8 cellular contexts compared by ENCODE assay signal in the genomic region with DNA sequence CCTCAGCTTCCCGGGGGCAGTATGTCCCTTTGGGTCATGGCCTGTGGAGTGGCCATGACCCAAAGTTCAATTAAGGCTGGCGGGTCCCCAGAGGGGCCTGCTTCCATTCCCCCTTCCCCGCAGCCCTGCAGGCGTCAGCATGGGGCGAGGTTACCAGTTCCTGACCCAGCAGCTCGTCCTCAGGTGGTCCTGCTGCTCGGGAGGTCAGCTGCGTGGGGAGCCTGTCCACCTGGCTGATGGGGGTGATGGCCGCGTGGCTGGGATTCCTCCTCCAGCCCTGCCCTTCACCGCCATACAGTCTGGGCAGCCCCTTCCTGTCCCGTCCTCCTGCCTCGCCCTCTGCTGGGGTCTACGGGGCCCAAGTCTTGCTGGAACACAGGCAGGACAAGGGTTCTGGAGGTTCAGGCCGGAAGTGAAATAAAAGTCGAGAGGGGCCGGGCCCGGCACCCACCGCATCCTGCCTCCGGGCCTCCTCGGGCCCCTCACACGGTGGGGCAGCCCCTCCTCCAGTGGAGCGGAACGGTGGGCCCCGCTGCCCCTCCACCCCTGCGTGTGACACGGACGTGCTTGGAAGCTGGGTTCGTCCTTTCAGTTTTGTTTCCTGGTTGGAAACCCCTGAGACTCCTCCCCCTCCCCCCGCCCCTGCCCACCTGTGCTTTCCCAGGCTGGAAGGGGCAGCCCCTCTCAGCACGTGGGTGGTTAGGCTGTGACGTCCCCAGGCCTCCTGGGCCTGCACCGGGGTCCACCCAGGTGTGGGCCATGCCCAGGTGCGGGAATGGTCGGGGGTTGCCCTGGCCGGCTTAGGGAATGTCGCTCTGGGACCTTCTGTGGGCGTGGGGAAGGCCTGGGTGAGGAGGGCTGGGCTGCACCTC. TPM values are rescaled to one million over a fixed set of nuclear protein-coding genes. Genes with fewer than 3 reads are reported as not detected.
DNase-seq lines count a peak whose midpoint lies in the region; ATAC-seq and TF ChIP-seq lines count a peak whose summit lies in the region.

No MANE protein-coding gene starts in this region.

- H3K27me3 ChIP-seq in esophagus muscularis mucosa (no peaks in the 10 kb centered on the region), spleen (replicated peaks in 1 of 7) (no peaks in the 10 kb centered on the region)

- H3K36me3 ChIP-seq in esophagus muscularis mucosa (peaks cover 0 to 34% (median 23%) of the 10 kb centered on the region in 4 donors), spleen (peaks cover 0 to 47% (median 15%) of the 10 kb centered on the region in 6 donors)

- H3K27ac ChIP-seq in esophagus muscularis mucosa (replicated peaks in 1 of 4) (peak overlapping the region; percentile 42 to 62 (median 50)), spleen (peak overlapping the region; percentile 83 to 99 (median 98))

- intact Hi-C loops in esophagus muscularis mucosa (cut with DNase I) (loop anchor here (5.0 kb wide), 1 partner anchor 35 kb away; no protein-coding TSS in a partner anchor), spleen (cut with DNase I; ENCODE audit: low total_unique reads) (no loop called here)

- H3K4me1 ChIP-seq in esophagus muscularis mucosa (peaks cover 56 to 74% (median 68%) of the 10 kb centered on the region in 4 donors), spleen (peaks cover 64 to 98% (median 87%) of the 10 kb centered on the region in 6 donors)

- TF ChIP-seq CTCF in esophagus muscularis mucosa (IDR thresholded peaks at IDR 0.05) (no peak), spleen (IDR thresholded peaks at IDR 0.05 in 8 of 11, conservative IDR thresholded peaks at IDR 0.05 in 3 of 11) (peak in 2 of 11 experiments; percentile 11 to 25)

- H3K9me3 ChIP-seq in esophagus muscularis mucosa (no peaks in the 10 kb centered on the region), spleen (no peaks in the 10 kb centered on the region)

- 48% methylated on average over 15 of the region's 38 CpGs for WGBS in esophagus muscularis mucosa
- 2 to 12% (median 9%) methylated on average over 25 to 38 of the region's 38 CpGs for WGBS in spleen, 5 donors

- TF ChIP-seq EP300 in esophagus muscularis mucosa (IDR thresholded peaks at IDR 0.05), result no peak

- TF ChIP-seq POLR2A in esophagus muscularis mucosa (IDR thresholded peaks at IDR 0.05; ENCODE audit: low read depth) (no peak), spleen (IDR thresholded peaks at IDR 0.05) (no peak)

- ATAC-seq in GM18907 (IDR thresholded peaks at IDR 0.05; ENCODE audit: unreplicated experiment) (peak; percentile 52), HG03039 (IDR thresholded peaks at IDR 0.05; ENCODE audit: unreplicated experiment) (peak; percentile 35)

- H3K4me3 ChIP-seq in esophagus muscularis mucosa, result peak overlapping the region; percentile 20 to 55 (median 34)
- peak overlapping the region; percentile 11 to 99 (median 32) for H3K4me3 ChIP-seq in spleen

- DNase-seq in activated CD4-positive, alpha-beta T cell treated with anti-CD3 and anti-CD28 coated beads, Interleukin-2, amount 50 U/mL, for 24 hours (ENCODE audit: low read depth in 1 of 2, low spot score in 1 of 2), result peak; percentile 77 to 82
- no peak for DNase-seq in esophagus muscularis mucosa (ENCODE audit: extremely low spot score)
- DNase-seq in spleen, result peak; percentile 96
- no peak for DNase-seq in HuH-7.5 (ENCODE audit: low spot score)
- no peak for DNase-seq in NCI-H2196 treated with DMSO at 0.1 percent for 48 hours (lab: John Stamatoyannopoulos, UW; ENCODE audit: unreplicated experiment)
- DNase-seq in AG08395 (ENCODE audit: low spot score), result no peak

RNA-seq across cellular contexts. Expression of a gene that starts 6.8 kb away (rescaled TPM):
- 10 to 100 TPM in 3 of 4 donors, 1 to 10 TPM in 1; 9.1 to 16.2 (median 12.4) TPM for total RNA-seq in esophagus muscularis mucosa
- 10 to 100 TPM; 28.9 to 91.3 (median 63.8) TPM for total RNA-seq in spleen
- 10 to 100 TPM; 42.5 to 54.7 (median 43.8) TPM for polyA plus RNA-seq in spleen

RNA-seq across cellular contexts. Expression of a gene that starts 31.6 kb away (rescaled TPM):
- total RNA-seq in esophagus muscularis mucosa (1 to 10 TPM; 2.1 to 8.1 (median 4.8) TPM), spleen (10 to 100 TPM in 3 of 7 donors, 1 to 10 TPM in 4; 6.8 to 13.0 (median 8.6) TPM)
- 1 to 10 TPM in 2 of 3 donors, under 1 TPM in 1; 0.89 to 2.0 (median 1.1) TPM for polyA plus RNA-seq in spleen

RNA-seq across cellular contexts. Expression of a gene that starts 36.2 kb away (rescaled TPM):
- total RNA-seq in esophagus muscularis mucosa, result 1 to 10 TPM; 1.7 to 2.6 (median 2.1) TPM
- total RNA-seq in spleen, result 1 to 10 TPM; 1.3 to 3.1 (median 2.7) TPM
- 1 to 10 TPM; 2.4 to 2.7 (median 2.5) TPM for polyA plus RNA-seq in spleen

Comparison
In these comparisons a context has a peak if more than half of its experiments do, and no peak if none do; other contexts are left out.
1. DNase-seq: peak in activated CD4-positive, alpha-beta T cell treated with anti-CD3 and anti-CD28 coated beads, Interleukin-2, amount 50 U/mL, for 24 hours (2 of 2) and spleen (single experiment); none in esophagus muscularis mucosa (single experiment), HuH-7.5 (single experiment), NCI-H2196 treated with DMSO at 0.1 percent for 48 hours (single experiment) and AG08395 (single experiment).